ENCODE assay signal across 1 cellular context in genomic region chr7:100102950-100103840, GRCh38.
TF ChIP-seq lines count a peak whose summit lies in the region.

No MANE protein-coding gene starts in this region.

TF ChIP-seq in endothelial cell of umbilical vein, 7 proteins besides CTCF, POLR2A, EP300 and RAD21:
- TF ChIP-seq JUN (IDR thresholded peaks at IDR 0.05; ENCODE audit: borderline replicate concordance, insufficient read depth, insufficient read length, low read depth) = no peak
- TF ChIP-seq MYC (IDR thresholded peaks at IDR 0.05; ENCODE audit: low read depth, low read length) = no peak
- no peak for TF ChIP-seq EZH2 (IDR thresholded peaks at IDR 0.05; ENCODE audit: borderline replicate concordance, low read depth, low read length, severe bottlenecking)
- TF ChIP-seq FOS (IDR thresholded peaks at IDR 0.05; ENCODE audit: borderline replicate concordance, insufficient read depth, low read length) = no peak
- TF ChIP-seq POLR2AphosphoS5 (IDR thresholded peaks at IDR 0.05; ENCODE audit: insufficient read depth, low read depth, low read length) = no peak
- TF ChIP-seq MAX (IDR thresholded peaks at IDR 0.05; ENCODE audit: insufficient read depth, insufficient read length) = no peak
- no peak for TF ChIP-seq GATA2 (IDR thresholded peaks at IDR 0.05; ENCODE audit: insufficient read depth, insufficient read length, low read depth, low read length)
